ENCODE assay signal across 1 cellular context in genomic region chr12:27290501-27291168, GRCh38.
TF ChIP-seq lines count a peak whose summit lies in the region.

No MANE protein-coding gene starts in this region.

TF ChIP-seq in WTC11, 78 proteins besides CTCF, POLR2A, EP300 and RAD21 (continued from another document):
- TF ChIP-seq ZNF281 (CRISPR knock-in tag; IDR thresholded peaks at IDR 0.05) (no peak), E2F4 (CRISPR knock-in tag; IDR thresholded peaks at IDR 0.05; ENCODE audit: borderline replicate concordance, low read depth) (no peak), GABPB1 (CRISPR knock-in tag; IDR thresholded peaks at IDR 0.05) (no peak)
